25 cellular contexts compared by ENCODE assay signal in genomic region chr7:3918576-3918975, GRCh38.
"Had no signal": no experiment of that assay in that cellular context is flagged by ENCODE, and none has a peak within 500 bp of the region (broad histone marks: within the 10 kb centered on the region; RNA-seq: fewer than 3 reads in every experiment).

No MANE protein-coding gene starts in this region.

- H3K27me3 Mint-ChIP-seq: activated naive CD8-positive, alpha-beta T cell had no signal

- H3K9me3 Mint-ChIP-seq: activated CD4-positive, alpha-beta memory T cell treated with anti-CD3 and anti-CD28 coated beads, Interleukin-2, amount 10 ng/mL, durations not matched to agents 7 days and 5 days; activated T-helper 2 cell treated with anti-CD3 and anti-CD28 coated beads, Interferon-gamma antibody, Interleukin-2, Interleukin-4, amounts not matched to agents 10 μg/mL and 5 μg/mL and 100 μg/mL, durations not matched to agents 14 hours and 24 hours and 36 hours; central memory CD8-positive, alpha-beta T cell; T-helper 2 cell treated with Interferon-gamma antibody and Interleukin-4, amounts not matched to agents 5 μg/mL and 100 μg/mL, for 36 hours had no signal

- DNase-seq: activated CD4-positive, alpha-beta memory T cell treated with anti-CD3 and anti-CD28 coated beads, Interleukin-2, amount 10 ng/mL, durations not matched to agents 7 days and 5 days; activated gamma-delta T cell; activated naive CD4-positive, alpha-beta T cell treated with Interleukin-2 at 50 U/mL for 16 hours; activated T-cell treated with anti-CD3 and anti-CD28 coated beads, Interleukin-2, amount 50 U/mL, for 24 hours; amygdala; NCI-H1105; NCI-H1417 treated with DMSO at 0.1 percent for 48 hours; NCI-H187 treated with DMSO at 0.1 percent for 48 hours; NCI-H2081; NCI-H2171 treated with DMSO at 0.1 percent for 48 hours; NCI-H2227 treated with DMSO at 0.1 percent for 48 hours; NCI-H446; NCI-H510A treated with DMSO at 0.1 percent for 48 hours; NCI-H526 treated with DMSO at 0.1 percent for 48 hours; NCI-H774; PC-3; Peyer's patch; RPMI8226; SK-N-SH had no signal

- H3K4me3 Mint-ChIP-seq: activated CD4-positive, alpha-beta memory T cell treated with anti-CD3 and anti-CD28 coated beads, Interleukin-2, amount 10 ng/mL, durations not matched to agents 7 days and 5 days; activated naive CD8-positive, alpha-beta T cell; activated T-cell treated with anti-CD3 and anti-CD28 coated beads, Interleukin-2, amount 50 U/mL, for 24 hours; central memory CD8-positive, alpha-beta T cell; T-helper 1 cell treated with Interleukin-12 subunit alpha and Interleukin-12 subunit beta and Interleukin-4 antibody, amounts not matched to agents 30 μg/mL and 1 μg/mL, for 36 hours; T-helper 2 cell treated with Interferon-gamma antibody and Interleukin-4, amounts not matched to agents 5 μg/mL and 100 μg/mL, for 36 hours had no signal

- H3K36me3 Mint-ChIP-seq: activated naive CD8-positive, alpha-beta T cell had no signal

- ATAC-seq: K562, PC-3 had no signal

- H3K4me1 Mint-ChIP-seq: central memory CD8-positive, alpha-beta T cell had no signal

- H3K27ac Mint-ChIP-seq: activated CD4-positive, alpha-beta memory T cell treated with anti-CD3 and anti-CD28 coated beads, Interleukin-2, amount 10 ng/mL, durations not matched to agents 7 days and 5 days; activated naive CD8-positive, alpha-beta T cell; activated T-cell treated with anti-CD3 and anti-CD28 coated beads, Interleukin-2, amount 50 U/mL, for 24 hours; activated T-helper 2 cell treated with anti-CD3 and anti-CD28 coated beads, Interferon-gamma antibody, Interleukin-2, Interleukin-4, amounts not matched to agents 10 μg/mL and 5 μg/mL and 100 μg/mL, durations not matched to agents 14 hours and 24 hours and 36 hours; T-helper 1 cell treated with Interleukin-12 subunit alpha and Interleukin-12 subunit beta and Interleukin-4 antibody, amounts not matched to agents 30 μg/mL and 1 μg/mL, for 36 hours had no signal
